In genomic region chr1:165129568-165130164, GRCh38 we compare ENCODE assay signal across 8 cellular contexts.
DNase-seq lines count a peak whose midpoint lies in the region; ATAC-seq and TF ChIP-seq lines count a peak whose summit lies in the region.

No MANE protein-coding gene starts in this region.

- ATAC-seq in GM18858 (IDR thresholded peaks at IDR 0.05; ENCODE audit: unreplicated experiment): peak; percentile 49
- ATAC-seq in GM21528 (IDR thresholded peaks at IDR 0.05; ENCODE audit: low FRiP score, unreplicated experiment): no peak

- CTCF ChIA-PET in BJ (lab: Yijun Ruan, JAX): interaction anchor here (0.9 to 1.8 kb wide), 3 partner anchors 11 to 17 kb away, joined by 4 to 8 read pairs (median 5); no protein-coding TSS in a partner anchor

- TF ChIP-seq CTCF in BJ (IDR thresholded peaks at IDR 0.05; ENCODE audit: insufficient read depth, low read depth, low read length): peak; percentile 58

- POLR2A ChIA-PET in BJ (lab: Charles Lee): no interaction called here

- H3K27me3 ChIP-seq in BJ (ENCODE audit: control insufficient read depth, insufficient read depth, low read length): no peaks in the 10 kb centered on the region

- no peak overlapping the region for H3K4me3 ChIP-seq in BJ (ENCODE audit: low read depth, low read length)

- DNase-seq in BJ (ENCODE audit: low read depth): no peak
- DNase-seq in HPDE6-E6E7 (ENCODE audit: extremely low spot score): peak; percentile 54
- DNase-seq in NCI-H69 (lab: John Stamatoyannopoulos, UW): peak; percentile 96
- DNase-seq in amygdala (lab: John Stamatoyannopoulos, UW): peak in 39 of 56 donors; percentile 1 to 72 (median 26)
- peak; percentile 79 for DNase-seq in iPS-NIHi11 (ENCODE audit: low spot score)
- DNase-seq in stimulated activated CD8-positive, alpha-beta memory T cell treated with anti-CD3 and anti-CD28 coated beads, Interleukin-4, amount 100 ng/mL, for 48 hours: peak; percentile 56

- H3K36me3 ChIP-seq in BJ (ENCODE audit: control insufficient read depth, insufficient read depth, low read length): no peaks in the 10 kb centered on the region
